Comparison of ENCODE assay signal across 10 cellular contexts in the genomic region with DNA sequence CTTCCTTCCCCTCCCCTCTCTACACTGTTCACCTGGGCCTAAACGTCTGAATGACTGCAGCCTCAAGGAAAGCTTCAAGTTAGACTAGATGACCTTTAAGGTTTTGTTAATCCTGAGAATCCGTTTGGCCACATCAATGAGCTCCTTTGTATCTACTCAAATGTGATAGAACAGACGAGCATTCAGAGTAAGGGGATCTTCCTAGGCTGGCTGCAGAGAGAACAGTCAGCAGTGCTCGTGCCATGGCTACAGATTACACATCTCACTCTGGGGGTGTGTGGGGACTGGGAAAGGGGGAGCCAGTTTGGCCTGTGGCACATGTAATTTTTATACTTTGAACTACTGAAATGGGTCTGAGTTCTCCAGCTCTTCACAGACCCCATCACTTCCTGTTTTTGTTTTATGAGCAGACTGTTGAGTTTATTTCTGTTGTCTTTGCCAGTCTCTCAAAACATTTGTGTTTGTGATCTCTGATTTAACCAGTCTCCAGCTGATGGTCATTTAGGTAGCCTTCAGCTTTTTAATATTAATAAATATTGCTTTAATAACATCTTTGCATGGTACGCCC. TPM values are rescaled to one million over a fixed set of nuclear protein-coding genes. Genes with fewer than 3 reads are reported as not detected.
DNase-seq lines count a peak whose midpoint lies in the region; ATAC-seq, FAIRE-seq and TF ChIP-seq lines count a peak whose summit lies in the region.
"Had no signal": no experiment of that assay in that cellular context is flagged by ENCODE, and none has a peak within 500 bp of the region (broad histone marks: within the 10 kb centered on the region; RNA-seq: fewer than 3 reads in every experiment).

No MANE protein-coding gene starts in this region.

- no peak for TF ChIP-seq CTCF in OCI-LY3 (IDR thresholded peaks at IDR 0.05; ENCODE audit: low read depth, low read length)
- no peak for TF ChIP-seq CTCF in bronchial epithelial cell (IDR thresholded peaks at IDR 0.05; ENCODE audit: insufficient read depth, low read length, severe bottlenecking)
- no peak for TF ChIP-seq CTCF in upper lobe of right lung (IDR thresholded peaks at IDR 0.05)

- no peaks in the 10 kb centered on the region for H3K9me3 ChIP-seq in OCI-LY3 (ENCODE audit: insufficient read depth, low read length)
- H3K9me3 ChIP-seq in upper lobe of right lung: no peaks in the 10 kb centered on the region
- H3K9me3 ChIP-seq: ascending aorta had no signal

- H3K79me2 ChIP-seq in OCI-LY3 (ENCODE audit: low read length): peaks cover 100% of the 10 kb centered on the region

- peaks cover 61% of the 10 kb centered on the region for H3K4me1 ChIP-seq in OCI-LY3 (ENCODE audit: low read length)
- peaks cover 33% of the 10 kb centered on the region for H3K4me1 ChIP-seq in upper lobe of right lung

- peak; percentile 27 for DNase-seq in activated CD4-positive, alpha-beta T cell treated with anti-CD3 and anti-CD28 coated beads for 48 hours
- DNase-seq in activated CD4-positive, alpha-beta T cell treated with anti-CD3 and anti-CD28 coated beads, Interleukin-2, amount 50 U/mL, for 48 hours: no peak
- DNase-seq in bronchial epithelial cell (ENCODE audit: low read depth) (no peak), putamen (ENCODE audit: low spot score) (peak; percentile 88), upper lobe of right lung (no peak)

- H3K36me3 ChIP-seq in OCI-LY3 (replicated peaks; ENCODE audit: low read depth, low read length): peaks cover 67% of the 10 kb centered on the region
- peaks cover 1% of the 10 kb centered on the region for H3K36me3 ChIP-seq in bronchial epithelial cell (ENCODE audit: control insufficient read depth, insufficient read depth, low read length)
- H3K36me3 ChIP-seq in upper lobe of right lung: peaks cover 8% of the 10 kb centered on the region

- peaks cover 92% of the 10 kb centered on the region for H4K20me1 ChIP-seq in OCI-LY3 (ENCODE audit: insufficient read depth, low read length)

- H3K9ac ChIP-seq in OCI-LY3 (ENCODE audit: low read length): no peak overlapping the region

- H3K27me3 ChIP-seq in OCI-LY3 (ENCODE audit: low read depth, low read length) (no peaks in the 10 kb centered on the region), bronchial epithelial cell (ENCODE audit: control insufficient read depth, insufficient read depth, low read length) (no peaks in the 10 kb centered on the region), upper lobe of right lung (no peaks in the 10 kb centered on the region)
- H3K27me3 ChIP-seq: ascending aorta had no signal

- H2AFZ ChIP-seq in OCI-LY3 (ENCODE audit: low read depth, low read length): no peak overlapping the region

- peak overlapping the region; percentile 45 for H3K27ac ChIP-seq in OCI-LY3 (ENCODE audit: low read length)
- H3K27ac ChIP-seq in upper lobe of right lung: no peak overlapping the region
- H3K27ac ChIP-seq: ascending aorta had no signal

- ATAC-seq in GM19455 (IDR thresholded peaks at IDR 0.05; ENCODE audit: unreplicated experiment) (no peak), GM21786 (IDR thresholded peaks at IDR 0.05; ENCODE audit: unreplicated experiment) (no peak), upper lobe of right lung (no peak)

- H3K4me3 ChIP-seq in OCI-LY3 (ENCODE audit: low read length): no peak overlapping the region
- no peak overlapping the region for H3K4me3 ChIP-seq in bronchial epithelial cell (ENCODE audit: low read depth, low read length)
- H3K4me3 ChIP-seq in upper lobe of right lung: no peak overlapping the region
- H3K4me3 ChIP-seq: ascending aorta had no signal

- intact Hi-C loops in upper lobe of right lung (cut with DNase I): loop anchor here (10.0 kb wide), 1 partner anchor 45 kb away; no protein-coding TSS in a partner anchor

- H3K4me2 ChIP-seq in OCI-LY3 (ENCODE audit: low read length): peak overlapping the region; percentile 29

- FAIRE-seq in bronchial epithelial cell (lab: Jason Lieb, UNC): peak; percentile 60
- FAIRE-seq: urothelium cell line had no signal

RNA-seq across cellular contexts. Expression of gene KCNS1, which starts 50.9 kb away (rescaled TPM):
- total RNA-seq in bronchial epithelial cell (0.53 and 0.90 TPM in 2 replicates), upper lobe of right lung (1.6 TPM)
- total RNA-seq: ascending aorta had no signal

Comparison
In these comparisons a context has a peak if more than half of its experiments do, and no peak if none do; other contexts are left out.
1. DNase-seq: peak in activated CD4-positive, alpha-beta T cell treated with anti-CD3 and anti-CD28 coated beads for 48 hours (single experiment) and putamen (single experiment); none in activated CD4-positive, alpha-beta T cell treated with anti-CD3 and anti-CD28 coated beads, Interleukin-2, amount 50 U/mL, for 48 hours (0 of 2), bronchial epithelial cell (single experiment) and upper lobe of right lung (single experiment).